In genomic region chr1:191537030-191537429, GRCh38 we compare ENCODE assay signal across 20 cellular contexts.
DNase-seq lines count a peak whose midpoint lies in the region; ATAC-seq and TF ChIP-seq lines count a peak whose summit lies in the region.
"Had no signal": no experiment of that assay in that cellular context is flagged by ENCODE, and none has a peak within 500 bp of the region (broad histone marks: within the 10 kb centered on the region; RNA-seq: fewer than 3 reads in every experiment).

No MANE protein-coding gene starts in this region.

- H3K36me3 ChIP-seq in DND-41 (ENCODE audit: insufficient read depth, low read length) (no peaks in the 10 kb centered on the region), mesendoderm (ENCODE audit: control insufficient read depth, insufficient read depth, low read length) (no peaks in the 10 kb centered on the region), gastrocnemius medialis (no peaks in the 10 kb centered on the region)
- H3K36me3 ChIP-seq: BLaER1, HAP-1 had no signal

- H3K4me2 ChIP-seq in DND-41 (ENCODE audit: insufficient read depth, low read length) (no peak overlapping the region), mesendoderm (ENCODE audit: low read length) (no peak overlapping the region)
- H3K4me2 ChIP-seq: BLaER1 had no signal

- H3K4ac ChIP-seq in mesendoderm (ENCODE audit: low read depth, low read length), result no peak overlapping the region

- H3K9me3 ChIP-seq in DND-41 (ENCODE audit: insufficient read depth, low read length, severe bottlenecking), result no peaks in the 10 kb centered on the region
- no peaks in the 10 kb centered on the region for H3K9me3 ChIP-seq in gastrocnemius medialis
- H3K9me3 ChIP-seq: HAP-1 had no signal

- no peaks in the 10 kb centered on the region for H3K4me1 Mint-ChIP-seq in endothelial cell (ENCODE audit: unreplicated experiment)
- no peaks in the 10 kb centered on the region for H3K4me1 Mint-ChIP-seq in activated CD4-positive, alpha-beta memory T cell treated with anti-CD3 and anti-CD28 coated beads, Interleukin-2, amount 10 ng/mL, durations not matched to agents 7 days and 5 days
- H3K4me1 Mint-ChIP-seq: B cell; CD4-positive, CD25-positive, alpha-beta regulatory T cell had no signal

- H3K79me2 ChIP-seq in DND-41 (ENCODE audit: insufficient read depth, low read length), result no peaks in the 10 kb centered on the region
- H3K79me2 ChIP-seq in mesendoderm (ENCODE audit: control insufficient read depth, insufficient read depth, low read length), result no peaks in the 10 kb centered on the region

- no peak for ATAC-seq in DND-41 (ENCODE audit: insufficient read depth, low read depth)
- ATAC-seq in gastrocnemius medialis, result no peak
- ATAC-seq: CD8-positive, alpha-beta T cell; GM12878 had no signal

- TF ChIP-seq POLR2A in gastrocnemius medialis (IDR thresholded peaks at IDR 0.05), result no peak

- H3K4me1 ChIP-seq in DND-41 (ENCODE audit: insufficient read depth, low read length), result no peaks in the 10 kb centered on the region
- H3K4me1 ChIP-seq in mesendoderm (ENCODE audit: control insufficient read depth, low read depth, low read length), result no peaks in the 10 kb centered on the region
- no peaks in the 10 kb centered on the region for H3K4me1 ChIP-seq in gastrocnemius medialis
- H3K4me1 ChIP-seq: BLaER1, HAP-1 had no signal

- H3K9ac ChIP-seq in DND-41 (ENCODE audit: low read depth, low read length) (no peak overlapping the region), mesendoderm (ENCODE audit: low read length) (no peak overlapping the region)
- H3K9ac ChIP-seq: BLaER1 had no signal

- H3K27ac Mint-ChIP-seq in endothelial cell (ENCODE audit: unreplicated experiment), result peak overlapping the region; percentile 12
- H3K27ac Mint-ChIP-seq in activated CD4-positive, alpha-beta memory T cell treated with anti-CD3 and anti-CD28 coated beads, Interleukin-2, amount 10 ng/mL, durations not matched to agents 7 days and 5 days, result no peak overlapping the region
- H3K27ac Mint-ChIP-seq: B cell; CD4-positive, CD25-positive, alpha-beta regulatory T cell; CD8-positive, alpha-beta T cell had no signal

- H3K56ac ChIP-seq in mesendoderm (ENCODE audit: low read length), result no peak overlapping the region

- CTCF ChIA-PET in activated CD4-positive, alpha-beta memory T cell treated with anti-CD3 and anti-CD28 coated beads, Interleukin-2, amount 10 ng/mL, durations not matched to agents 7 days and 5 days (lab: Charles Lee), result no interaction called here

- H3K18ac ChIP-seq in mesendoderm (ENCODE audit: low read length), result no peak overlapping the region

- H3K4me3 ChIP-seq in DND-41 (ENCODE audit: low read depth in 1 of 2, low read length in 2 of 2), result no peak overlapping the region
- no peak overlapping the region for H3K4me3 ChIP-seq in mesendoderm (ENCODE audit: low read length)
- no peak overlapping the region for H3K4me3 ChIP-seq in gastrocnemius medialis
- H3K4me3 ChIP-seq: BLaER1, GM12878, HAP-1 had no signal

- in situ Hi-C loops in gastrocnemius medialis (cut with MboI; ENCODE audit: low sequenced_read_pairs in 4 of 4), result no loop called here

- no peak for DNase-seq in DND-41
- peak; percentile 13 for DNase-seq in OCI-M1 (lab: John Stamatoyannopoulos, UW)
- no peak for DNase-seq in endothelial cell (ENCODE audit: low spot score)
- DNase-seq in mesendoderm, result peak; percentile 2
- DNase-seq in gastrocnemius medialis, result no peak
- no peak for DNase-seq in activated T-cell treated with anti-CD3 and anti-CD28 coated beads, Interleukin-2, amount 50 U/mL, for 48 hours
- no peak for DNase-seq in activated CD4-positive, alpha-beta memory T cell treated with anti-CD3 and anti-CD28 coated beads, Interleukin-2, amount 10 ng/mL, durations not matched to agents 7 days and 5 days
- DNase-seq in stimulated activated CD4-positive, alpha-beta T cell treated with anti-CD3 and anti-CD28 coated beads, Interleukin-2, amount 100 ng/mL, for 48 hours, result no peak
- DNase-seq: CD4-positive, CD25-positive, alpha-beta regulatory T cell; CD8-positive, alpha-beta T cell; DMS153; EL; GDM1; GOT3 had no signal

- H4K5ac ChIP-seq in mesendoderm (ENCODE audit: low read length), result no peak overlapping the region

- H4K8ac ChIP-seq in mesendoderm (ENCODE audit: low read depth, low read length), result no peak overlapping the region

- H2BK5ac ChIP-seq in mesendoderm (ENCODE audit: low read length), result no peak overlapping the region

- no peaks in the 10 kb centered on the region for H3K27me3 Mint-ChIP-seq in endothelial cell (ENCODE audit: unreplicated experiment)
- H3K27me3 Mint-ChIP-seq in activated CD4-positive, alpha-beta memory T cell treated with anti-CD3 and anti-CD28 coated beads, Interleukin-2, amount 10 ng/mL, durations not matched to agents 7 days and 5 days, result no peaks in the 10 kb centered on the region
- H3K27me3 Mint-ChIP-seq: B cell; CD4-positive, CD25-positive, alpha-beta regulatory T cell had no signal

- no peak overlapping the region for H2AK5ac ChIP-seq in mesendoderm (ENCODE audit: low read length)

- intact Hi-C loops in gastrocnemius medialis (cut with DNase I; ENCODE audit: low total_unique reads), result no loop called here

- H3K27ac ChIP-seq in DND-41 (ENCODE audit: low read length), result no peak overlapping the region
- H3K27ac ChIP-seq in mesendoderm (ENCODE audit: low read depth, low read length), result no peak overlapping the region
- no peak overlapping the region for H3K27ac ChIP-seq in gastrocnemius medialis
- H3K27ac ChIP-seq: 22Rv1, BLaER1, C4-2B had no signal

- H4K20me1 ChIP-seq in DND-41 (ENCODE audit: insufficient read depth, low read length), result no peaks in the 10 kb centered on the region
- H4K20me1 ChIP-seq: BLaER1 had no signal

- 0 out of 2 replicates have a peak overlapping the region, but pooled peaks have one; percentile 7 for H2AFZ ChIP-seq in DND-41 (ENCODE audit: low read depth, low read length)

- no peak overlapping the region for H2BK120ac ChIP-seq in mesendoderm (ENCODE audit: low read depth, low read length)

- H3K9me3 Mint-ChIP-seq in endothelial cell (ENCODE audit: unreplicated experiment), result no peaks in the 10 kb centered on the region
- peaks cover 3% of the 10 kb centered on the region for H3K9me3 Mint-ChIP-seq in activated CD4-positive, alpha-beta memory T cell treated with anti-CD3 and anti-CD28 coated beads, Interleukin-2, amount 10 ng/mL, durations not matched to agents 7 days and 5 days

- no peak overlapping the region for H3K23ac ChIP-seq in mesendoderm (ENCODE audit: low read length)

- no peaks in the 10 kb centered on the region for H3K36me3 Mint-ChIP-seq in endothelial cell (ENCODE audit: low read depth, unreplicated experiment)
- H3K36me3 Mint-ChIP-seq in activated CD4-positive, alpha-beta memory T cell treated with anti-CD3 and anti-CD28 coated beads, Interleukin-2, amount 10 ng/mL, durations not matched to agents 7 days and 5 days (ENCODE audit: low read depth), result no peaks in the 10 kb centered on the region
- H3K36me3 Mint-ChIP-seq: CD4-positive, CD25-positive, alpha-beta regulatory T cell; CD8-positive, alpha-beta T cell had no signal

- H3K79me1 ChIP-seq in mesendoderm (ENCODE audit: low read length), result no peaks in the 10 kb centered on the region

- POLR2A ChIA-PET in activated CD4-positive, alpha-beta memory T cell treated with anti-CD3 and anti-CD28 coated beads, Interleukin-2, amount 10 ng/mL, durations not matched to agents 7 days and 5 days (lab: Charles Lee), result no interaction called here

- H3K27me3 ChIP-seq in DND-41 (ENCODE audit: insufficient read depth, low read length, poor library complexity), result no peaks in the 10 kb centered on the region
- no peaks in the 10 kb centered on the region for H3K27me3 ChIP-seq in mesendoderm (ENCODE audit: insufficient read depth, low read length, poor library complexity)
- H3K27me3 ChIP-seq in gastrocnemius medialis, result no peaks in the 10 kb centered on the region
- H3K27me3 ChIP-seq: BLaER1 had no signal

- TF ChIP-seq CTCF in DND-41 (IDR thresholded peaks at IDR 0.05; ENCODE audit: borderline replicate concordance, extremely low read depth, low read length, poor library complexity, severe bottlenecking), result no peak
- TF ChIP-seq CTCF in endothelial cell (IDR thresholded peaks at IDR 0.05; ENCODE audit: unreplicated experiment), result no peak
- no peak for TF ChIP-seq CTCF in gastrocnemius medialis (IDR thresholded peaks at IDR 0.05 in 4 of 5, conservative IDR thresholded peaks at IDR 0.05 in 1 of 5)

- no peak overlapping the region for H3K4me3 Mint-ChIP-seq in endothelial cell (ENCODE audit: unreplicated experiment)
- H3K4me3 Mint-ChIP-seq in activated CD4-positive, alpha-beta memory T cell treated with anti-CD3 and anti-CD28 coated beads, Interleukin-2, amount 10 ng/mL, durations not matched to agents 7 days and 5 days, result no peak overlapping the region
- H3K4me3 Mint-ChIP-seq: B cell; CD4-positive, CD25-positive, alpha-beta regulatory T cell; CD8-positive, alpha-beta T cell had no signal

- no peak overlapping the region for H2BK15ac ChIP-seq in mesendoderm (replicated peaks; ENCODE audit: low read depth)

Comparison
In these comparisons a context has a peak if more than half of its experiments do, and no peak if none do; other contexts are left out.
1. DNase-seq: peak in OCI-M1 (single experiment) and mesendoderm (single experiment); none in DND-41 (single experiment), endothelial cell (single experiment), gastrocnemius medialis (0 of 2), activated T-cell treated with anti-CD3 and anti-CD28 coated beads, Interleukin-2, amount 50 U/mL, for 48 hours (0 of 2), activated CD4-positive, alpha-beta memory T cell treated with anti-CD3 and anti-CD28 coated beads, Interleukin-2, amount 10 ng/mL, durations not matched to agents 7 days and 5 days (single experiment) and stimulated activated CD4-positive, alpha-beta T cell treated with anti-CD3 and anti-CD28 coated beads, Interleukin-2, amount 100 ng/mL, for 48 hours (0 of 2).